28 cellular contexts compared by ENCODE assay signal in genomic region chr5:59654691-59655090, GRCh38.
"Had no signal": no experiment of that assay in that cellular context is flagged by ENCODE, and none has a peak within 500 bp of the region (broad histone marks: within the 10 kb centered on the region; RNA-seq: fewer than 3 reads in every experiment).

No MANE protein-coding gene starts in this region.

- H3K4me3 ChIP-seq: ovary, psoas muscle, right lobe of liver, sigmoid colon, suprapubic skin, testis, tibial artery, transverse colon, upper lobe of right lung, uterus had no signal

- FAIRE-seq: small intestine had no signal

- H3K36me3 ChIP-seq: neutrophil, ovary, right lobe of liver, sigmoid colon, suprapubic skin, tibial artery, transverse colon, upper lobe of right lung, uterus had no signal

- H3K27ac ChIP-seq: neutrophil, ovary, parathyroid adenoma, psoas muscle, right lobe of liver, sigmoid colon, suprapubic skin, testis, tibial artery, upper lobe of right lung, uterus had no signal

- ATAC-seq: naive thymus-derived CD8-positive, alpha-beta T cell; natural killer cell treated with Interleukin-12 subunit alpha and Interleukin-12 subunit beta and Interleukin-15 and Interleukin-18, amount 100 ng/mL, for 72 hours; psoas muscle; right cardiac atrium; right lobe of liver; stimulated activated memory B cell treated with anti-CD40 and anti-IgM and Interleukin-4, amounts not matched to agents 10 μg/mL and 1 μg/mL and 100 μg/mL, for 72 hours; stimulated activated naive CD8-positive, alpha-beta T cell treated with anti-CD3 and anti-CD28 coated beads, Interleukin-15, amount 100 ng/mL, for 72 hours; stimulated activated naive CD8-positive, alpha-beta T cell treated with anti-CD3 and anti-CD28 coated beads, Interleukin-15, Interleukin-2, amounts not matched to agents 100 U/mL and 50 U/mL, for 24 hours; upper lobe of right lung had no signal

- H3K4me1 ChIP-seq: parathyroid adenoma, suprapubic skin, testis, uterus had no signal

- H3K9me3 ChIP-seq: neutrophil, ovary, psoas muscle, right lobe of liver, sigmoid colon, suprapubic skin, testis, tibial artery, transverse colon, upper lobe of right lung, uterus had no signal

- H3K27me3 ChIP-seq: neutrophil, ovary, right lobe of liver, sigmoid colon, suprapubic skin, testis, tibial artery, transverse colon, upper lobe of right lung, uterus had no signal

- DNase-seq: naive thymus-derived CD8-positive, alpha-beta T cell; nephron progenitor cell; nucleus accumbens; ovary; posterior cingulate gyrus; psoas muscle; right cardiac atrium; right lobe of liver; sigmoid colon; small intestine; stimulated activated CD4-positive, alpha-beta T cell treated with anti-CD3 and anti-CD28 coated beads, Interleukin-15, amount 100 ng/mL, for 24 hours; stimulated activated CD4-positive, alpha-beta T cell treated with anti-CD3 and anti-CD28 coated beads, Interleukin-2, amount 100 ng/mL, for 24 hours; stimulated activated CD4-positive, alpha-beta T cell treated with anti-CD3 and anti-CD28 coated beads, Interleukin-2, amount 100 ng/mL, for 48 hours; stimulated activated CD4-positive, alpha-beta T cell treated with anti-CD3 and anti-CD28 coated beads, Interleukin-4, amount 100 ng/mL, for 24 hours; stimulated activated naive CD4-positive, alpha-beta T cell; stimulated activated naive CD8-positive, alpha-beta T cell treated with anti-CD3 and anti-CD28 coated beads, Interleukin-15, amount 100 ng/mL, for 72 hours; stimulated activated naive CD8-positive, alpha-beta T cell treated with anti-CD3 and anti-CD28 coated beads, Interleukin-15, Interleukin-2, amounts not matched to agents 100 U/mL and 50 U/mL, for 24 hours; substantia nigra; testis; tibial artery; transverse colon; upper lobe of right lung; uterus had no signal
